In genomic region chr4:121764303-121764701, GRCh38 we compare ENCODE assay signal across 1 cellular context.
TF ChIP-seq lines count a peak whose summit lies in the region.

No MANE protein-coding gene starts in this region.

TF ChIP-seq in IMR-90, 13 proteins besides CTCF, POLR2A, EP300 and RAD21:
- TF ChIP-seq CEBPB (IDR thresholded peaks at IDR 0.05; ENCODE audit: low read depth, low read length), result no peak
- TF ChIP-seq SMC3 (IDR thresholded peaks at IDR 0.05; ENCODE audit: low read depth, low read length), result no peak
- no peak for TF ChIP-seq RFX5 (IDR thresholded peaks at IDR 0.05; ENCODE audit: low read depth, low read length)
- TF ChIP-seq MXI1 (IDR thresholded peaks at IDR 0.05; ENCODE audit: borderline replicate concordance, low read depth, low read length), result no peak
- TF ChIP-seq CHD1 (IDR thresholded peaks at IDR 0.05; ENCODE audit: low read depth, low read length), result no peak
- TF ChIP-seq MAZ (IDR thresholded peaks at IDR 0.05; ENCODE audit: borderline replicate concordance, low read depth, low read length), result no peak
- no peak for TF ChIP-seq MAFK (IDR thresholded peaks at IDR 0.05; ENCODE audit: low read depth, low read length)
- TF ChIP-seq BHLHE40 (IDR thresholded peaks at IDR 0.05; ENCODE audit: low read depth, low read length), result no peak
